Comparison of ENCODE assay signal across 11 cellular contexts in genomic region chr1:201504179-201504631, GRCh38. TPM values are rescaled to one million over a fixed set of nuclear protein-coding genes. Genes with fewer than 3 reads are reported as not detected.
A peak's percentile ranks its signal among the peaks of the same experiment; 100 is the strongest.
DNase-seq lines count a peak whose midpoint lies in the region; ATAC-seq and TF ChIP-seq lines count a peak whose summit lies in the region.
"Had no signal": no experiment of that assay in that cellular context is flagged by ENCODE, and none has a peak within 500 bp of the region (broad histone marks: within the 10 kb centered on the region; RNA-seq: fewer than 3 reads in every experiment).

No MANE protein-coding gene starts in this region.

- intact Hi-C loops in body of pancreas (cut with DNase I): no loop called here
- intact Hi-C loops in left lung (cut with DNase I): no loop called here
- intact Hi-C loops in stomach (cut with DNase I; ENCODE audit: low total_unique reads): no loop called here

- ATAC-seq in body of pancreas (no peak), left lung (no peak), GM19324 (IDR thresholded peaks at IDR 0.05; ENCODE audit: low FRiP score, unreplicated experiment) (no peak)
- ATAC-seq: activated CD4-positive, CD25-positive, alpha-beta regulatory T cell treated with anti-CD3 and anti-CD28 coated beads, Interleukin-2, amount 50 U/mL, for 24 hours had no signal

- H3K27me3 ChIP-seq in body of pancreas (no peaks in the 10 kb centered on the region), left lung (no peaks in the 10 kb centered on the region), stomach (no peaks in the 10 kb centered on the region)

- H3K27ac ChIP-seq in body of pancreas (peak overlapping the region; percentile 54 to 90 (median 72)), left lung (peak overlapping the region; percentile 90 to 96), stomach (peak overlapping the region; percentile 32 to 96 (median 95))

- no peaks in the 10 kb centered on the region for H3K36me3 ChIP-seq in body of pancreas (replicated peaks in 1 of 2; ENCODE audit: insufficient read depth in 1 of 2, low read depth in 2 of 2)
- no peaks in the 10 kb centered on the region for H3K36me3 ChIP-seq in left lung
- peaks cover 0 to 3% (median 0%) of the 10 kb centered on the region in 4 donors for H3K36me3 ChIP-seq in stomach

- H3K4me3 ChIP-seq in HFF-Myc (replicated peaks; ENCODE audit: low read depth, low read length) (peak overlapping the region; percentile 11; the same call in 1 of the 2 replicates), body of pancreas (no peak overlapping the region), left lung (peak overlapping the region in 1 of 2 donors; percentile 65), stomach (peak overlapping the region; percentile 60 to 77 (median 74))

- no peaks in the 10 kb centered on the region for H3K9me3 ChIP-seq in body of pancreas
- no peaks in the 10 kb centered on the region for H3K9me3 ChIP-seq in left lung
- no peaks in the 10 kb centered on the region for H3K9me3 ChIP-seq in stomach

- no peak for TF ChIP-seq CTCF in HFF-Myc (IDR thresholded peaks at IDR 0.05; ENCODE audit: low read depth, low read length, missing control alignments)
- TF ChIP-seq CTCF in body of pancreas (IDR thresholded peaks at IDR 0.05): no peak
- TF ChIP-seq CTCF in left lung (IDR thresholded peaks at IDR 0.05): no peak
- TF ChIP-seq CTCF in stomach (IDR thresholded peaks at IDR 0.05): no peak
- TF ChIP-seq CTCF in GM20000 (IDR thresholded peaks at IDR 0.05; ENCODE audit: extremely low read depth, missing control alignments): no peak

- no peak for DNase-seq in HFF-Myc (ENCODE audit: extremely low read depth, low read depth)
- no peak for DNase-seq in body of pancreas
- no peak for DNase-seq in left lung
- no peak for DNase-seq in stomach
- DNase-seq in GM20000 (ENCODE audit: low spot score): no peak
- no peak for DNase-seq in DMS114 treated with DMSO at 0.1 percent for 48 hours (lab: John Stamatoyannopoulos, UW; ENCODE audit: unreplicated experiment)
- DNase-seq in NCI-H1417 (lab: John Stamatoyannopoulos, UW): no peak
- DNase-seq: DMS79 treated with DMSO at 0.1 percent for 48 hours; stimulated activated CD4-positive, alpha-beta T cell treated with anti-CD3 and anti-CD28 coated beads, Interleukin-2, amount 100 ng/mL, for 24 hours had no signal

- WGBS in body of pancreas, 2 donors: 44 to 55% methylated on average over 3 of the region's 3 CpGs
- 42 to 57% (median 48%) methylated on average over 3 of the region's 3 CpGs for WGBS in stomach, 5 donors

- TF ChIP-seq POLR2A in body of pancreas (IDR thresholded peaks at IDR 0.05) (no peak), stomach (IDR thresholded peaks at IDR 0.05) (no peak)

- H3K4me1 ChIP-seq in body of pancreas (peaks cover 79% of the 10 kb centered on the region), left lung (peaks cover 56 to 91% of the 10 kb centered on the region in 2 donors), stomach (peaks cover 64 to 84% (median 77%) of the 10 kb centered on the region in 4 donors)

- no peak for TF ChIP-seq EP300 in stomach (IDR thresholded peaks at IDR 0.05)

RNA-seq across cellular contexts. Expression of gene CSRP1, which starts 2.7 kb away (rescaled TPM):
- 100 to 1,000 TPM; 127 to 245 TPM for total RNA-seq in body of pancreas
- 100 to 1,000 TPM; 216 to 235 TPM for total RNA-seq in left lung
- total RNA-seq in stomach: 1,000 to 10,000 TPM in 2 of 5 donors, 100 to 1,000 TPM in 3; 304 to 2,162 (median 853) TPM
- 100 to 1,000 TPM; 220 to 641 (median 274) TPM for polyA plus RNA-seq in stomach

RNA-seq across cellular contexts. Expression of gene NAV1, which starts 34.7 kb away (rescaled TPM):
- 10 to 100 TPM; 11.5 to 13.7 TPM for total RNA-seq in body of pancreas
- total RNA-seq in left lung: 10 to 100 TPM; 37.9 to 41.5 TPM
- 10 to 100 TPM in 4 of 5 donors, 1 to 10 TPM in 1; 8.2 to 33.0 (median 17.3) TPM for total RNA-seq in stomach
- 1 to 10 TPM; 3.0 to 4.7 (median 4.7) TPM for polyA plus RNA-seq in stomach

RNA-seq across cellular contexts. Expression of gene PHLDA3, which starts 35.2 kb away (rescaled TPM):
- 10 to 100 TPM; 25.2 to 48.8 TPM for total RNA-seq in body of pancreas
- total RNA-seq in left lung: 10 to 100 TPM; 46.8 to 82.7 TPM
- 10 to 100 TPM in 4 of 5 donors, 1 to 10 TPM in 1; 4.0 to 66.5 (median 12.7) TPM for total RNA-seq in stomach
- polyA plus RNA-seq in stomach: 10 to 100 TPM; 21.5 to 45.4 (median 29.9) TPM

Comparison
In these comparisons a context has a peak if more than half of its experiments do, and no peak if none do; other contexts are left out.
1. H3K4me3 ChIP-seq: peak in HFF-Myc (single experiment) and stomach (4 of 4); none in body of pancreas (0 of 2).
2. Peak in every context shown above with its lines, with median percentiles within 50 percentile points of each other: H3K27ac ChIP-seq.